Comparison of ENCODE assay signal across 13 cellular contexts in the genomic region with DNA sequence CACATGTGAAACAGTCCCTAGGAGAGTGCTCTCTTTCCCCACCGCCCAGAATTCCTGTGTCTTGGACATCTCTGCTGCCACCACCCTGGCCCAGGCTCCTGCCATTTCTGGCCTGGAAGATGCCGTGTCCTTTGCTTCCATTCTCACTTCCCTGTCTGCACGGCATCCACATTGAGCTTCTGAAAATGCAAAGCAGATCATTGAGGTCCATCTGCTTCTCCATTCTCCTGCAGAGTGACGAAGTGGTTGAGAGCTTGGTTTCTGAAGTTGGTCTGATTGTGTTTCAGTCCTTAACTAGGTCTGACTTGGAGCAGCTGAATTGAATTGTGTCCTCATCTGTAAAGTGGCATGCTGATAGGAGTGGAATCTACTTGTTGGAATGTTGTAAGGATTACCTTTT.
DNase-seq lines count a peak whose midpoint lies in the region; ATAC-seq and TF ChIP-seq lines count a peak whose summit lies in the region.
"Had no signal": no experiment of that assay in that cellular context is flagged by ENCODE, and none has a peak within 500 bp of the region (broad histone marks: within the 10 kb centered on the region; RNA-seq: fewer than 3 reads in every experiment).

No MANE protein-coding gene starts in this region.

- CTCF ChIA-PET in GM10248 (lab: Yijun Ruan, JAX): interaction anchor here (0.7 to 4.5 kb wide), 18 partner anchors 8 to 257 kb away, joined by 3 to 23 read pairs (median 6); a partner anchor contains a TSS

- H3K36me3 Mint-ChIP-seq in activated T-cell treated with anti-CD3 and anti-CD28 coated beads, Interleukin-2, amount 50 U/mL, for 72 hours (ENCODE audit: insufficient read depth in 2 of 2): peaks cover 2 to 6% of the 10 kb centered on the region in 2 donors
- peaks cover 14% of the 10 kb centered on the region for H3K36me3 Mint-ChIP-seq in HFFc6 (ENCODE audit: low read depth)

- POLR2A ChIA-PET in GM10248 (lab: Yijun Ruan, JAX): interaction anchor here (1.0 kb wide), 1 partner anchor 34 kb away, joined by 3 read pairs; no protein-coding TSS in a partner anchor

- H3K27ac Mint-ChIP-seq in activated T-cell treated with anti-CD3 and anti-CD28 coated beads, Interleukin-2, amount 50 U/mL, for 72 hours: no peak overlapping the region
- no peak overlapping the region for H3K27ac Mint-ChIP-seq in HFFc6
- H3K27ac Mint-ChIP-seq: activated CD4-positive, alpha-beta memory T cell treated with anti-CD3 and anti-CD28 coated beads for 36 hours had no signal

- peak; percentile 68 for ATAC-seq in GM19324 (IDR thresholded peaks at IDR 0.05; ENCODE audit: low FRiP score, unreplicated experiment)
- peak; percentile 86 for ATAC-seq in HG02885 (IDR thresholded peaks at IDR 0.05; ENCODE audit: poor library complexity, unreplicated experiment)
- no peak for ATAC-seq in activated T-cell treated with anti-CD3 and anti-CD28 coated beads, Interleukin-2, amount 50 U/mL, for 72 hours (replicated peaks in 1 of 2)

- DNase-seq in GM10248 (ENCODE audit: extremely low spot score): peak; percentile 53
- peak; percentile 78 for DNase-seq in MV-4-11 (lab: John Stamatoyannopoulos, UW)
- DNase-seq in stimulated activated CD4-positive, alpha-beta T cell treated with anti-CD3 and anti-CD28 coated beads, Interleukin-4, amount 100 ng/mL, for 24 hours: no peak
- DNase-seq in activated T-cell treated with anti-CD3 and anti-CD28 coated beads, Interleukin-2, amount 50 U/mL, for 72 hours: no peak
- DNase-seq in central memory CD4-positive, alpha-beta T cell: no peak
- no peak for DNase-seq in HFFc6
- DNase-seq: activated CD4-positive, alpha-beta memory T cell treated with anti-CD3 and anti-CD28 coated beads for 36 hours; CD8-positive, alpha-beta memory T cell; GOT3; NCI-H1092 treated with DMSO at 0.1 percent for 48 hours; stimulated activated CD4-positive, alpha-beta T cell treated with anti-CD3 and anti-CD28 coated beads, Interleukin-12 subunit alpha, Interleukin-12 subunit beta, amount 100 ng/mL, for 4 hours had no signal

- H3K9me3 Mint-ChIP-seq in activated T-cell treated with anti-CD3 and anti-CD28 coated beads, Interleukin-2, amount 50 U/mL, for 72 hours: peaks cover 0 to 2% of the 10 kb centered on the region in 2 donors
- H3K9me3 Mint-ChIP-seq in HFFc6: no peaks in the 10 kb centered on the region
- H3K9me3 Mint-ChIP-seq: activated CD4-positive, alpha-beta memory T cell treated with anti-CD3 and anti-CD28 coated beads for 36 hours; CD8-positive, alpha-beta memory T cell had no signal

- TF ChIP-seq CTCF in GM10248 (IDR thresholded peaks at IDR 0.05; ENCODE audit: control extremely low read depth, extremely low read depth, low read depth, missing control alignments) (no peak), HFFc6 (IDR thresholded peaks at IDR 0.05) (no peak)

- H3K4me3 Mint-ChIP-seq in activated T-cell treated with anti-CD3 and anti-CD28 coated beads, Interleukin-2, amount 50 U/mL, for 72 hours: no peak overlapping the region
- no peak overlapping the region for H3K4me3 Mint-ChIP-seq in HFFc6
- H3K4me3 Mint-ChIP-seq: activated CD4-positive, alpha-beta memory T cell treated with anti-CD3 and anti-CD28 coated beads for 36 hours; CD8-positive, alpha-beta memory T cell had no signal

- no peaks in the 10 kb centered on the region for H3K27me3 Mint-ChIP-seq in activated T-cell treated with anti-CD3 and anti-CD28 coated beads, Interleukin-2, amount 50 U/mL, for 72 hours (ENCODE audit: low read depth)
- H3K27me3 Mint-ChIP-seq in HFFc6 (ENCODE audit: insufficient read depth): no peaks in the 10 kb centered on the region; the same call in 1 of the 2 replicates
- H3K27me3 Mint-ChIP-seq: activated CD4-positive, alpha-beta memory T cell treated with anti-CD3 and anti-CD28 coated beads for 36 hours; CD8-positive, alpha-beta memory T cell had no signal

- H3K4me1 Mint-ChIP-seq in activated T-cell treated with anti-CD3 and anti-CD28 coated beads, Interleukin-2, amount 50 U/mL, for 72 hours (ENCODE audit: low read depth): peaks cover 28% of the 10 kb centered on the region
- no peaks in the 10 kb centered on the region for H3K4me1 Mint-ChIP-seq in HFFc6 (ENCODE audit: low read depth)

Comparison
In these comparisons a context has a peak if more than half of its experiments do, and no peak if none do; other contexts are left out.
1. DNase-seq: peak in GM10248 (single experiment) and MV-4-11 (single experiment); none in stimulated activated CD4-positive, alpha-beta T cell treated with anti-CD3 and anti-CD28 coated beads, Interleukin-4, amount 100 ng/mL, for 24 hours (single experiment), activated T-cell treated with anti-CD3 and anti-CD28 coated beads, Interleukin-2, amount 50 U/mL, for 72 hours (0 of 2), central memory CD4-positive, alpha-beta T cell (single experiment) and HFFc6 (single experiment).
2. ATAC-seq: peak in GM19324 (single experiment) and HG02885 (single experiment); none in activated T-cell treated with anti-CD3 and anti-CD28 coated beads, Interleukin-2, amount 50 U/mL, for 72 hours (0 of 2).